In the genomic region with DNA sequence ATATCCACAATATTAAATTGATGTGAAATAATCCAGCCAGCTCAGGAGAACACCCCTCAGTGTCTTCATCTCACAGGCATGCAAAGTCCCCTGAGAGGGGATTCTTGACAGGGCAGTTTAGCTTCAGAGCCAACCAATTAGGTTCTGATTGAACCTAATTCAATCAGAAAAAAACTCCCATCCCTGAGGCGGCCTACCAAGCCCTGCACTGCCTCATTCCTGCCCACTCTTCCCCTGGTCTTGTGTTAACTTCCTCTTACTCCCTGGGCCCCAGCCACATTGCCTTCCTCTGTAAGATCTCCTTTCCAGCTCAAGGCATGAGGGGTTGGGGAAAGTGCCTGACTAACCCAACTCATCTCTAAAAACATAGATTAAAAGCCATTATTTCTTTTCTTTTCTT, we compare ENCODE assay signal across 19 cellular contexts. TPM values are rescaled to one million over a fixed set of nuclear protein-coding genes. Genes with fewer than 3 reads are reported as not detected.
DNase-seq lines count a peak whose midpoint lies in the region; ATAC-seq and TF ChIP-seq lines count a peak whose summit lies in the region.
"Had no signal": no experiment of that assay in that cellular context is flagged by ENCODE, and none has a peak within 500 bp of the region (broad histone marks: within the 10 kb centered on the region; RNA-seq: fewer than 3 reads in every experiment).

No MANE protein-coding gene starts in this region.

- no peak overlapping the region for H3K4me3 ChIP-seq in heart right ventricle
- H3K4me3 ChIP-seq in GM23338, result no peak overlapping the region
- H3K4me3 ChIP-seq: esophagus muscularis mucosa, Peyer's patch had no signal

- H3K9me3 Mint-ChIP-seq in GM23338, result peaks cover 14% of the 10 kb centered on the region
- H3K9me3 Mint-ChIP-seq: activated T-cell treated with anti-CD3 and anti-CD28 coated beads, Interleukin-2, amount 50 U/mL, for 4 hours; T-cell had no signal

- H3K27me3 Mint-ChIP-seq in GM23338 (ENCODE audit: insufficient read depth, low read depth, poor library complexity), result peaks cover 2% of the 10 kb centered on the region

- ATAC-seq in heart right ventricle, result peak in 6 of 8 donors; percentile 54 to 74 (median 64)
- ATAC-seq in sciatic nerve, result peak; percentile 85
- ATAC-seq in GM23338, result no peak; the same call in 2 of the 3 replicates
- no peak for ATAC-seq in GM19455 (IDR thresholded peaks at IDR 0.05; ENCODE audit: unreplicated experiment)
- ATAC-seq: activated CD8-positive, alpha-beta T cell treated with anti-CD3 and anti-CD28 coated beads for 36 hours; activated T-cell treated with anti-CD3 and anti-CD28 coated beads, Interleukin-2, amount 50 U/mL, for 4 hours; stimulated activated naive CD8-positive, alpha-beta T cell treated with anti-CD3 and anti-CD28 coated beads, Interleukin-15, amount 100 ng/mL, for 72 hours; T-cell had no signal

- H3K27ac Mint-ChIP-seq in GM23338, result no peak overlapping the region
- H3K27ac Mint-ChIP-seq: activated CD8-positive, alpha-beta T cell treated with anti-CD3 and anti-CD28 coated beads for 36 hours; T-cell had no signal

- H2AFZ ChIP-seq in GM23338, result no peak overlapping the region

- TF ChIP-seq CTCF in heart right ventricle (IDR thresholded peaks at IDR 0.05) (no peak), GM23338 (conservative IDR thresholded peaks at IDR 0.05; ENCODE audit: low read depth in 2 of 2) (no peak)

- H3K4me2 ChIP-seq in GM23338, result no peak overlapping the region

- H3K4me1 ChIP-seq in heart right ventricle (peaks cover 0 to 52% (median 25%) of the 10 kb centered on the region in 9 donors), GM23338 (ENCODE audit: insufficient read depth) (peaks cover 12% of the 10 kb centered on the region; the same call in 1 of the 2 replicates)

- DNase-seq in NCI-H82 (lab: John Stamatoyannopoulos, UW), result peak; percentile 11
- DNase-seq in NCI-H82 treated with DMSO at 0.1 percent for 48 hours (lab: John Stamatoyannopoulos, UW; ENCODE audit: unreplicated experiment), result no peak
- peak; percentile 71 for DNase-seq in SKM-1 treated with dmso at 0.1 percent for 144 hours (lab: John Stamatoyannopoulos, UW; ENCODE audit: unreplicated experiment)
- DNase-seq in heart right ventricle, result peak in 1 of 2 donors; percentile 32
- DNase-seq in sciatic nerve (ENCODE audit: low spot score), result no peak
- DNase-seq in GM23338 (ENCODE audit: low spot score), result no peak
- no peak for DNase-seq in NCI-H2196 treated with DMSO at 0.1 percent for 48 hours (lab: John Stamatoyannopoulos, UW; ENCODE audit: unreplicated experiment)
- DNase-seq: 8988T; activated CD8-positive, alpha-beta T cell treated with anti-CD3 and anti-CD28 coated beads for 36 hours; activated T-cell treated with anti-CD3 and anti-CD28 coated beads, Interleukin-2, amount 50 U/mL, for 4 hours; DMS79 treated with DMSO at 0.1 percent for 48 hours; MM.1S; NCI-H526 treated with DMSO at 0.1 percent for 48 hours; Peyer's patch; stimulated activated naive CD8-positive, alpha-beta T cell treated with anti-CD3 and anti-CD28 coated beads, Interleukin-15, amount 100 ng/mL, for 72 hours; T-cell; WERI-Rb-1 had no signal

- no peak overlapping the region for H3K4me3 Mint-ChIP-seq in GM23338
- H3K4me3 Mint-ChIP-seq: activated CD8-positive, alpha-beta T cell treated with anti-CD3 and anti-CD28 coated beads for 36 hours; activated T-cell treated with anti-CD3 and anti-CD28 coated beads, Interleukin-2, amount 50 U/mL, for 4 hours; stimulated activated naive CD8-positive, alpha-beta T cell treated with anti-CD3 and anti-CD28 coated beads, Interleukin-15, amount 100 ng/mL, for 72 hours; T-cell had no signal

- no peaks in the 10 kb centered on the region; the same call in 1 of the 2 replicates for H4K20me1 ChIP-seq in GM23338 (replicated peaks; ENCODE audit: insufficient read depth)

- no peaks in the 10 kb centered on the region for H3F3A ChIP-seq in GM23338 (replicated peaks; ENCODE audit: low read depth)

- no peaks in the 10 kb centered on the region for H3K9me2 ChIP-seq in GM23338 (ENCODE audit: insufficient read depth)

- H3K79me2 ChIP-seq in GM23338 (replicated peaks; ENCODE audit: insufficient read depth), result no peaks in the 10 kb centered on the region

- intact Hi-C loops in heart right ventricle (cut with DNase I), result loop anchor here in 1 of 10 donors (5.0 kb wide), 1 partner anchor 43 kb away; no protein-coding TSS in a partner anchor
- intact Hi-C loops in sciatic nerve (cut with DNase I), result no loop called here

- no peaks in the 10 kb centered on the region for H3K36me3 ChIP-seq in heart right ventricle
- H3K36me3 ChIP-seq in GM23338 (ENCODE audit: insufficient read depth), result no peaks in the 10 kb centered on the region
- H3K36me3 ChIP-seq: esophagus muscularis mucosa, Peyer's patch, WERI-Rb-1 had no signal

- WGBS in heart right ventricle, 2 donors, result 70 to 71% methylated on average over 1 of the region's 1 CpG

- peaks cover 9% of the 10 kb centered on the region for H3K4me1 Mint-ChIP-seq in GM23338
- H3K4me1 Mint-ChIP-seq: stimulated activated naive CD8-positive, alpha-beta T cell treated with anti-CD3 and anti-CD28 coated beads, Interleukin-15, amount 100 ng/mL, for 72 hours; T-cell had no signal

- peaks cover 0 to 7% (median 0%) of the 10 kb centered on the region in 11 donors for H3K9me3 ChIP-seq in heart right ventricle
- H3K9me3 ChIP-seq: Peyer's patch had no signal

- H3K27ac ChIP-seq in heart right ventricle, result peak overlapping the region in 7 of 10 donors; percentile 15 to 70 (median 45)
- H3K27ac ChIP-seq in GM23338 (ENCODE audit: low read depth), result no peak overlapping the region
- H3K27ac ChIP-seq: esophagus muscularis mucosa, WERI-Rb-1 had no signal

- H3K36me3 Mint-ChIP-seq in GM23338 (ENCODE audit: low read depth), result peaks cover 4% of the 10 kb centered on the region; the same call in 1 of the 3 replicates
- H3K36me3 Mint-ChIP-seq: T-cell had no signal

- H3K27me3 ChIP-seq in heart right ventricle, result no peaks in the 10 kb centered on the region
- no peaks in the 10 kb centered on the region for H3K27me3 ChIP-seq in GM23338 (ENCODE audit: insufficient read depth)
- H3K27me3 ChIP-seq: esophagus muscularis mucosa, Peyer's patch had no signal

TF ChIP-seq in GM23338, 12 proteins besides CTCF, POLR2A, EP300 and RAD21 (continues in another document):
- TF ChIP-seq EZH2phosphoT487 (IDR thresholded peaks at IDR 0.05; ENCODE audit: unreplicated experiment) (no peak), ZNF462 (CRISPR knock-in tag; IDR thresholded peaks at IDR 0.05) (no peak)

RNA-seq across cellular contexts. Expression of gene FRMD4B, which starts 46.1 kb away (rescaled TPM):
- total RNA-seq in heart right ventricle, result 10 to 100 TPM in 9 of 10 donors, 1 to 10 TPM in 1; 9.5 to 31.0 (median 17.7) TPM
- 1 to 10 TPM; 4.1 to 7.8 TPM for polyA plus RNA-seq in heart right ventricle
- total RNA-seq in sciatic nerve, result 48.6 TPM
- 6.4 and 8.6 TPM in 2 replicates for total RNA-seq in GM23338 (2014; rRNA removed; shearing (Covaris generic))
- polyA plus RNA-seq in GM23338 (2016; fragmentation: Nextera tagmentation; extraction: Ambion mirVana), result 12.8 TPM in 2 replicates

Comparison
In these comparisons a context has a peak if more than half of its experiments do, and no peak if none do; other contexts are left out.
1. DNase-seq: peak in NCI-H82 (single experiment) and SKM-1 treated with dmso at 0.1 percent for 144 hours (single experiment); none in NCI-H82 treated with DMSO at 0.1 percent for 48 hours (single experiment), sciatic nerve (single experiment), GM23338 (single experiment) and NCI-H2196 treated with DMSO at 0.1 percent for 48 hours (single experiment).
2. ATAC-seq: peak in heart right ventricle (6 of 8) and sciatic nerve (single experiment); none in GM23338 (single experiment) and GM19455 (single experiment).